ENCODE assay signal across 21 cellular contexts in the genomic region with DNA sequence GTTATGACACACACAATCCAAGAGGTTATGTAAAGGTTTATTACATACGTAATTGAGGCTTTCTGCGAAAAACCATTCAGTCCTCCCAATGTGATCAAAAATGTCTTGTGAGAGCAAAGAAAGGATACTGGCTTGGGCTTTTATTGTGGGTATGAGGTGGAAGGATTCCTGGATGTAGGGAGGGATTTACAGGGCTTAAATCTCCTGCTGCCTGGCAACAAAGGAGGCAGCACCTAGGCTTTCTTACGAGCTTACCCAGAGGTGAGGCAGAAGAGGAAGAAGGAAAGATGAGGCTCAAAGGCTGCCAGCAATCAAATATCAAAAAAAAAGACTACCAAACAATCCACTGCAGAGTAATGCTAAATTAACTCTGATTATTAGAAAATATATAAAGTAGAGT.
DNase-seq lines count a peak whose midpoint lies in the region; ATAC-seq and TF ChIP-seq lines count a peak whose summit lies in the region.
"Had no signal": no experiment of that assay in that cellular context is flagged by ENCODE, and none has a peak within 500 bp of the region (broad histone marks: within the 10 kb centered on the region; RNA-seq: fewer than 3 reads in every experiment).

No MANE protein-coding gene starts in this region.

- H2BK12ac ChIP-seq in H9 (ENCODE audit: insufficient read length, low read depth, low read length), result no peak overlapping the region

- DNase-seq in H9 (no peak), WTC11 (ENCODE audit: low spot score) (no peak), neural progenitor cell (ENCODE audit: low spot score) (peak; percentile 64), left colon (no peak), NCI-H748 (lab: John Stamatoyannopoulos, UW; ENCODE audit: unreplicated experiment) (no peak)
- DNase-seq: Calu3; CD4-positive, alpha-beta memory T cell; DMS79; HFFc6; NCI-H1105 treated with DMSO at 0.1 percent for 48 hours; NCI-H1694; NCI-H2081 treated with DMSO at 0.1 percent for 48 hours; NCI-H748 treated with DMSO at 0.1 percent for 48 hours; RPMI8226; SHP77 treated with DMSO at 0.1 percent for 48 hours; SK-N-SH had no signal

- H3K23ac ChIP-seq in H9 (ENCODE audit: insufficient read length, low read depth, low read length), result no peak overlapping the region

- no peaks in the 10 kb centered on the region for H3K4me1 ChIP-seq in H9 (ENCODE audit: insufficient read depth, low read length)
- H3K4me1 ChIP-seq in neural progenitor cell, result peaks cover 11% of the 10 kb centered on the region
- H3K4me1 ChIP-seq: A549, BLaER1 had no signal

- no peak overlapping the region for H4K8ac ChIP-seq in H9 (replicated peaks; ENCODE audit: insufficient read length, low read depth, low read length)

- H4K91ac ChIP-seq in H9 (ENCODE audit: insufficient read length, low read depth, low read length), result no peak overlapping the region

- H3T11ph ChIP-seq in H9 (ENCODE audit: low read length), result no peak overlapping the region

- H3K27ac ChIP-seq in H9 (ENCODE audit: insufficient read length, low read depth, low read length), result no peak overlapping the region
- no peak overlapping the region for H3K27ac ChIP-seq in neural progenitor cell
- H3K27ac ChIP-seq: A549, BLaER1 had no signal

- H3K4me1 Mint-ChIP-seq in H9 (peaks cover 12 to 13% of the 10 kb centered on the region in 2 experiments), WTC11 (peaks cover 9% of the 10 kb centered on the region), neural progenitor cell (peaks cover 4% of the 10 kb centered on the region)
- H3K4me1 Mint-ChIP-seq in stimulated activated memory B cell treated with anti-CD40 and anti-IgM and Interleukin-4, amounts not matched to agents 10 μg/mL and 1 μg/mL and 100 μg/mL, for 72 hours, result no peaks in the 10 kb centered on the region
- H3K4me1 Mint-ChIP-seq: CD4-positive, alpha-beta memory T cell had no signal

- intact Hi-C loops in left colon (cut with DNase I, micrococcal nuclease), result loop anchor here in 1 of 2 donors (10.0 kb wide), 1 partner anchor 46 kb away; no protein-coding TSS in a partner anchor

- H3K4me2 ChIP-seq in H9 (ENCODE audit: insufficient read depth, insufficient read length, low read length) (no peak overlapping the region), neural progenitor cell (peak overlapping the region; percentile 44)
- H3K4me2 ChIP-seq: A549, BLaER1, SK-N-SH had no signal

- H2BK5ac ChIP-seq in H9 (ENCODE audit: insufficient read length, low read length), result no peak overlapping the region

- H2BK20ac ChIP-seq in H9 (ENCODE audit: low read depth, low read length, poor library complexity, severe bottlenecking), result no peak overlapping the region

- H3K4me3 Mint-ChIP-seq in H9 (no peak overlapping the region), WTC11 (no peak overlapping the region), neural progenitor cell (no peak overlapping the region)
- no peak overlapping the region for H3K4me3 Mint-ChIP-seq in stimulated activated memory B cell treated with anti-CD40 and anti-IgM and Interleukin-4, amounts not matched to agents 10 μg/mL and 1 μg/mL and 100 μg/mL, for 72 hours
- H3K4me3 Mint-ChIP-seq: CD4-positive, alpha-beta memory T cell; HFFc6 had no signal

- POLR2A ChIA-PET in WTC11 (lab: Charles Lee), result no interaction called here

- H3K79me2 ChIP-seq in H9 (ENCODE audit: insufficient read depth, low read length), result no peaks in the 10 kb centered on the region
- no peaks in the 10 kb centered on the region for H3K79me2 ChIP-seq in neural progenitor cell (ENCODE audit: low read depth)

- H3K18ac ChIP-seq in H9 (ENCODE audit: insufficient read length, low read depth, low read length), result no peak overlapping the region

- no CpG with 5 or more reads among the region's 3 CpGs for WGBS in H9 (ENCODE audit: extremely low coverage, insufficient read length, low lambda C conversion rate)

- no peak overlapping the region for H2BK120ac ChIP-seq in H9 (ENCODE audit: low read depth, low read length, poor library complexity, severe bottlenecking)

- no peak overlapping the region for H3K9ac ChIP-seq in H9 (ENCODE audit: extremely low read depth, insufficient read length, low read length)
- no peak overlapping the region for H3K9ac ChIP-seq in neural progenitor cell
- H3K9ac ChIP-seq: BLaER1, SK-N-SH had no signal

- H4K20me1 ChIP-seq in H9 (ENCODE audit: control insufficient read depth, insufficient read depth, insufficient read length) (no peaks in the 10 kb centered on the region), neural progenitor cell (ENCODE audit: low read depth) (no peaks in the 10 kb centered on the region)
- H4K20me1 ChIP-seq: BLaER1 had no signal

- peak overlapping the region; percentile 27 to 87 (median 78); a peak in 5 of 7 replicates for H3K27ac Mint-ChIP-seq in H9
- H3K27ac Mint-ChIP-seq in WTC11, result no peak overlapping the region
- H3K27ac Mint-ChIP-seq in neural progenitor cell, result no peak overlapping the region
- H3K27ac Mint-ChIP-seq in stimulated activated memory B cell treated with anti-CD40 and anti-IgM and Interleukin-4, amounts not matched to agents 10 μg/mL and 1 μg/mL and 100 μg/mL, for 72 hours, result no peak overlapping the region
- H3K27ac Mint-ChIP-seq: CD4-positive, alpha-beta memory T cell; HFFc6 had no signal

- H4K5ac ChIP-seq in H9 (ENCODE audit: insufficient read length, low read depth, low read length), result no peak overlapping the region

- no peaks in the 10 kb centered on the region for H3K23me2 ChIP-seq in H9 (ENCODE audit: insufficient read length, low read depth, low read length, poor library complexity, severe bottlenecking)

- no peaks in the 10 kb centered on the region for H3K36me3 ChIP-seq in neural progenitor cell
- H3K36me3 ChIP-seq: BLaER1 had no signal

- no peaks in the 10 kb centered on the region for H3F3A ChIP-seq in neural progenitor cell (ENCODE audit: low read depth)

- CTCF ChIA-PET in WTC11 (lab: Charles Lee), result no interaction called here

- no peak overlapping the region for H2AK5ac ChIP-seq in H9 (ENCODE audit: insufficient read length, low read length)

- no peak overlapping the region for H2AFZ ChIP-seq in H9 (ENCODE audit: low read length)
- H2AFZ ChIP-seq in neural progenitor cell (replicated peaks), result no peak overlapping the region

- H3K4me3 ChIP-seq in neural progenitor cell, result no peak overlapping the region
- H3K4me3 ChIP-seq: A549, BLaER1, K562 had no signal

- no peak overlapping the region for H3K4ac ChIP-seq in H9 (ENCODE audit: low read depth, low read length)

- no peaks in the 10 kb centered on the region for H3K27me3 ChIP-seq in H9 (ENCODE audit: insufficient read depth, low read length)
- H3K27me3 ChIP-seq in neural progenitor cell, result no peaks in the 10 kb centered on the region
- H3K27me3 ChIP-seq: BLaER1 had no signal

- H3K36me3 Mint-ChIP-seq in H9 (ENCODE audit: insufficient read depth in 1 of 3, low read depth in 3 of 3), result peaks cover 0 to 13% (median 5%) of the 10 kb centered on the region in 3 experiments; a peak in 5 of 7 replicates
- H3K36me3 Mint-ChIP-seq in WTC11, result peaks cover 33% of the 10 kb centered on the region
- H3K36me3 Mint-ChIP-seq in neural progenitor cell, result no peaks in the 10 kb centered on the region
- H3K36me3 Mint-ChIP-seq in stimulated activated memory B cell treated with anti-CD40 and anti-IgM and Interleukin-4, amounts not matched to agents 10 μg/mL and 1 μg/mL and 100 μg/mL, for 72 hours, result no peaks in the 10 kb centered on the region
- H3K36me3 Mint-ChIP-seq: CD4-positive, alpha-beta memory T cell had no signal

- H3K9me3 ChIP-seq in H9 (ENCODE audit: control insufficient read depth, low read depth, low read length) (no peaks in the 10 kb centered on the region), neural progenitor cell (ENCODE audit: low read depth) (no peaks in the 10 kb centered on the region)
- H3K9me3 ChIP-seq: A549, BLaER1, SK-N-SH had no signal

- H3K9me3 Mint-ChIP-seq in H9 (0 out of 5 replicates have a peak, but pooled peaks cover 0 to 3% of the 10 kb centered on the region in 2 experiments), WTC11 (peaks cover 8% of the 10 kb centered on the region; the same call in 1 of the 2 replicates), neural progenitor cell (no peaks in the 10 kb centered on the region)
- H3K9me3 Mint-ChIP-seq in stimulated activated memory B cell treated with anti-CD40 and anti-IgM and Interleukin-4, amounts not matched to agents 10 μg/mL and 1 μg/mL and 100 μg/mL, for 72 hours, result no peaks in the 10 kb centered on the region

- no peaks in the 10 kb centered on the region for H3K27me3 Mint-ChIP-seq in H9 (ENCODE audit: low read depth)
- H3K27me3 Mint-ChIP-seq in WTC11 (ENCODE audit: low read depth), result no peaks in the 10 kb centered on the region
- no peaks in the 10 kb centered on the region for H3K27me3 Mint-ChIP-seq in neural progenitor cell (ENCODE audit: insufficient read depth, low read depth)
- H3K27me3 Mint-ChIP-seq in stimulated activated memory B cell treated with anti-CD40 and anti-IgM and Interleukin-4, amounts not matched to agents 10 μg/mL and 1 μg/mL and 100 μg/mL, for 72 hours, result no peaks in the 10 kb centered on the region
- H3K27me3 Mint-ChIP-seq: CD4-positive, alpha-beta memory T cell had no signal

- H3K79me1 ChIP-seq in H9 (ENCODE audit: insufficient read depth, low read depth, low read length, poor library complexity, severe bottlenecking), result no peaks in the 10 kb centered on the region

- H2BK15ac ChIP-seq in H9 (ENCODE audit: low read depth, low read length), result no peak overlapping the region

- ATAC-seq in GM18873 (IDR thresholded peaks at IDR 0.05; ENCODE audit: low FRiP score, unreplicated experiment) (peak; percentile 11), WTC11 (peak; percentile 91), left colon (no peak)
- no peak for ATAC-seq in stimulated activated memory B cell treated with anti-CD40 and anti-IgM and Interleukin-4, amounts not matched to agents 10 μg/mL and 1 μg/mL and 100 μg/mL, for 72 hours
- ATAC-seq: A549, K562 had no signal

- no peak for TF ChIP-seq CTCF in H9 (conservative IDR thresholded peaks at IDR 0.05)
- no peak for TF ChIP-seq CTCF in WTC11 (IDR thresholded peaks at IDR 0.05)
- no peak for TF ChIP-seq CTCF in neural progenitor cell (IDR thresholded peaks at IDR 0.05)

- no peak overlapping the region for H3K56ac ChIP-seq in H9 (ENCODE audit: insufficient read length, low read depth, low read length)

- no peak overlapping the region for H3K14ac ChIP-seq in H9 (ENCODE audit: insufficient read depth, low read length)

Comparison
In these comparisons a context has a peak if more than half of its experiments do, and no peak if none do; other contexts are left out.
1. ATAC-seq: peak in GM18873 (single experiment) and WTC11 (single experiment); none in left colon (single experiment) and stimulated activated memory B cell treated with anti-CD40 and anti-IgM and Interleukin-4, amounts not matched to agents 10 μg/mL and 1 μg/mL and 100 μg/mL, for 72 hours (single experiment).
2. H3K27ac Mint-ChIP-seq: peak in H9 (3 of 3); none in WTC11 (single experiment), neural progenitor cell (single experiment) and stimulated activated memory B cell treated with anti-CD40 and anti-IgM and Interleukin-4, amounts not matched to agents 10 μg/mL and 1 μg/mL and 100 μg/mL, for 72 hours (single experiment).